24 cellular contexts compared by ENCODE assay signal in the genomic region with DNA sequence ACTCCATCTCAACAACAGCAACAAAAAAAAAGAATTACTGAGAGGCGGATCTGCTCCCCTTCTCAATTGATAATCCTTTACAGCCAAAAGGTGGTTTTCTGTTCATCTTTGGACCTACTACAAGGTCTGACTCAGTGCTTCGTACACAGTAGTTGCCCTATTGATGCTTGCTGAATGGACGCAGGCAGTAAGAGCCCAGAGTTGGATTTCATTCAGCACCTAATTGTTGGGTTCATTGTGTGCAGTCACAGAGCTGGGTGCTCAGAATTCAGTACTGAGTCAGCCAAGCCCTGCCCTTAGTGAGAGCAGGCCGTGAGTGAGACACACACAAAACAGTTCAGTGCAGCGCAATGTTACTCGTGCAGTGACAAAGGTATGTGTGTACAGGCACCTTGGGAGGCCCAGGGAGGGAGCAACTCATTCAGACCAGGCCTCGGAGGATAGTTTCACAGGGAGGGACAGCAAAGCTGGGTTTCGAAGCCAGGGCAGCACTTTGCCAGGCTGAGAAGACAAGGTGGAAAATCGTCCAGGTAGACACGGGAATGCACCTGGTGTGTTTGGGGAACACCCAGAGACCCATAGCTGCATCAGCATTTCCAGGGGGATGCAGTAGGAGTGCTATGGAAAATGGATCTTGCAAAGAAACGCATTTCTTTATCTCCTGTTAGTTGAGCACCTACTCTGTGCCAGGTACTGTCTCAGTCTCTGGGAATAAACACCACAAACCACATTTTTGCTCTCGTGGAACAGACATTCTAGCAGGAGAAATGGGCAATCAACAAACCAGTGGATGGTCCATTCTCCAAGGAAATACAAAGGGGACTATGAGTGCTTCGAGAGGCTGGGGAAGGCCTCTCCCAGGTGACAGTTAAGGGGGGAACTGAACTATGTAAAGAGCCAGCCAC. TPM values are rescaled to one million over a fixed set of nuclear protein-coding genes. Genes with fewer than 3 reads are reported as not detected.
"Had no signal": no experiment of that assay in that cellular context is flagged by ENCODE, and none has a peak within 500 bp of the region (broad histone marks: within the 10 kb centered on the region; RNA-seq: fewer than 3 reads in every experiment).

No MANE protein-coding gene starts in this region.

- H3K27me3 Mint-ChIP-seq: activated CD4-positive, alpha-beta T cell treated with anti-CD3 and anti-CD28 coated beads for 36 hours; activated naive CD8-positive, alpha-beta T cell; T-helper 17 cell had no signal

- H3K4me3 Mint-ChIP-seq: activated CD4-positive, alpha-beta T cell treated with anti-CD3 and anti-CD28 coated beads for 36 hours; activated CD8-positive, alpha-beta T cell treated with anti-CD3 and anti-CD28 coated beads, Interleukin-2, amount 10 ng/mL, durations not matched to agents 7 days and 5 days; activated naive CD8-positive, alpha-beta T cell; activated T-cell treated with anti-CD3 and anti-CD28 coated beads, Interleukin-2, amount 50 U/mL, for 72 hours; central memory CD8-positive, alpha-beta T cell; natural killer cell; T-helper 17 cell had no signal

- H3K27me3 ChIP-seq: body of pancreas, transverse colon had no signal

- H3K4me1 ChIP-seq: body of pancreas had no signal

- H3K36me3 ChIP-seq: transverse colon had no signal

- DNase-seq: activated CD4-positive, alpha-beta T cell treated with anti-CD3 and anti-CD28 coated beads for 36 hours; activated CD8-positive, alpha-beta memory T cell treated with anti-CD3 and anti-CD28 coated beads, Interleukin-2, amount 50 U/mL, for 4 hours; activated CD8-positive, alpha-beta T cell treated with anti-CD3 and anti-CD28 coated beads, Interleukin-2, amount 10 ng/mL, durations not matched to agents 7 days and 5 days; activated gamma-delta T cell; activated T-cell treated with anti-CD3 and anti-CD28 coated beads, Interleukin-2, amount 50 U/mL, for 72 hours; amniotic stem cell; body of pancreas; effector CD4-positive, alpha-beta T cell; hippocampal formation; kidney; left ventricle myocardium superior; mesenchymal stem cell; natural killer cell; stimulated activated CD4-positive, alpha-beta T cell treated with anti-CD3 and anti-CD28 coated beads, Interleukin-15, amount 100 ng/mL, for 24 hours; stimulated activated CD4-positive, alpha-beta T cell treated with anti-CD3 and anti-CD28 coated beads, Interleukin-4, amount 100 ng/mL, for 1 hour; stimulated activated naive CD4-positive, alpha-beta T cell; substantia nigra; T-helper 17 cell; transverse colon had no signal

- H3K9me3 ChIP-seq: body of pancreas, transverse colon had no signal

- H3K36me3 Mint-ChIP-seq: activated naive CD8-positive, alpha-beta T cell; natural killer cell had no signal

- H3K27ac ChIP-seq: body of pancreas, coronary artery, transverse colon had no signal

- H3K4me3 ChIP-seq: body of pancreas, coronary artery, transverse colon had no signal

- ATAC-seq: activated CD4-positive, alpha-beta T cell treated with anti-CD3 and anti-CD28 coated beads for 36 hours; activated CD8-positive, alpha-beta T cell treated with anti-CD3 and anti-CD28 coated beads, Interleukin-2, amount 10 ng/mL, durations not matched to agents 7 days and 5 days; activated T-cell treated with anti-CD3 and anti-CD28 coated beads, Interleukin-2, amount 50 U/mL, for 72 hours; body of pancreas; left ventricle myocardium superior; natural killer cell; T-helper 17 cell had no signal

- H3K27ac Mint-ChIP-seq: activated CD4-positive, alpha-beta T cell treated with anti-CD3 and anti-CD28 coated beads for 36 hours; activated CD8-positive, alpha-beta T cell treated with anti-CD3 and anti-CD28 coated beads, Interleukin-2, amount 10 ng/mL, durations not matched to agents 7 days and 5 days; activated naive CD8-positive, alpha-beta T cell; activated T-cell treated with anti-CD3 and anti-CD28 coated beads, Interleukin-2, amount 50 U/mL, for 72 hours; natural killer cell had no signal

- H3K9me3 Mint-ChIP-seq: activated T-cell treated with anti-CD3 and anti-CD28 coated beads, Interleukin-2, amount 50 U/mL, for 72 hours; central memory CD8-positive, alpha-beta T cell; natural killer cell had no signal

- H3K4me1 Mint-ChIP-seq: activated CD4-positive, alpha-beta T cell treated with anti-CD3 and anti-CD28 coated beads for 36 hours; central memory CD8-positive, alpha-beta T cell; natural killer cell; T-helper 17 cell had no signal

RNA-seq across cellular contexts. Expression of a gene that starts 18.1 kb away (rescaled TPM):
- total RNA-seq: activated CD4-positive, alpha-beta T cell treated with anti-CD3 and anti-CD28 coated beads for 36 hours; activated CD8-positive, alpha-beta T cell treated with anti-CD3 and anti-CD28 coated beads, Interleukin-2, amount 10 ng/mL, durations not matched to agents 7 days and 5 days; left ventricle myocardium superior; natural killer cell; T-helper 17 cell had no signal

RNA-seq across cellular contexts. Expression of a gene that starts 29.9 kb away (rescaled TPM):
- total RNA-seq: activated CD4-positive, alpha-beta T cell treated with anti-CD3 and anti-CD28 coated beads for 36 hours; activated CD8-positive, alpha-beta T cell treated with anti-CD3 and anti-CD28 coated beads, Interleukin-2, amount 10 ng/mL, durations not matched to agents 7 days and 5 days; activated T-cell treated with anti-CD3 and anti-CD28 coated beads, Interleukin-2, amount 50 U/mL, for 72 hours; endothelial cell of umbilical vein; left ventricle myocardium superior; natural killer cell; posterior vena cava; T-helper 17 cell had no signal
- polyA plus RNA-seq: endothelial cell of umbilical vein had no signal

RNA-seq across cellular contexts. Expression of a gene that starts 55.8 kb away (rescaled TPM):
- total RNA-seq: activated CD4-positive, alpha-beta T cell treated with anti-CD3 and anti-CD28 coated beads for 36 hours; activated CD8-positive, alpha-beta T cell treated with anti-CD3 and anti-CD28 coated beads, Interleukin-2, amount 10 ng/mL, durations not matched to agents 7 days and 5 days; activated T-cell treated with anti-CD3 and anti-CD28 coated beads, Interleukin-2, amount 50 U/mL, for 72 hours; kidney; left ventricle myocardium superior; natural killer cell; T-helper 17 cell had no signal
